ENCODE assay signal across 24 cellular contexts in genomic region chr10:79552143-79552542, GRCh38. TPM values are rescaled to one million over a fixed set of nuclear protein-coding genes. Genes with fewer than 3 reads are reported as not detected.
"Had no signal": no experiment of that assay in that cellular context is flagged by ENCODE, and none has a peak within 500 bp of the region (broad histone marks: within the 10 kb centered on the region; RNA-seq: fewer than 3 reads in every experiment).

No MANE protein-coding gene starts in this region.

- DNase-seq: activated CD4-positive, alpha-beta T cell treated with anti-CD3 and anti-CD28 coated beads, Interleukin-2, amount 10 ng/mL, durations not matched to agents 24 days and 14 days; activated CD8-positive, alpha-beta T cell treated with anti-CD3 and anti-CD28 coated beads for 36 hours; activated naive CD4-positive, alpha-beta T cell; activated naive CD8-positive, alpha-beta T cell treated with anti-CD3 and anti-CD28 coated beads for 36 hours; activated T-cell treated with anti-CD3 and anti-CD28 coated beads, Interleukin-2, amount 50 U/mL, for 1 hour; anterior cingulate cortex; central memory CD4-positive, alpha-beta T cell; endodermal cell; foreskin melanocyte; glutamatergic neuron; right cardiac atrium; stimulated activated CD4-positive, alpha-beta T cell treated with anti-CD3 and anti-CD28 coated beads, Interleukin-15, amount 100 ng/mL, for 24 hours; stimulated activated CD4-positive, alpha-beta T cell treated with anti-CD3 and anti-CD28 coated beads, Interleukin-4, amount 100 ng/mL, for 1 hour; stimulated activated naive CD8-positive, alpha-beta T cell treated with anti-CD3 and anti-CD28 coated beads, Interleukin-15, amount 100 ng/mL, for 72 hours had no signal

- ATAC-seq: activated CD8-positive, alpha-beta T cell treated with anti-CD3 and anti-CD28 coated beads for 36 hours; activated T-helper 17 cell treated with anti-CD3 and anti-CD28 coated beads, Interleukin-2, amount 50 U/mL, for 72 hours; stimulated activated naive CD8-positive, alpha-beta T cell treated with anti-CD3 and anti-CD28 coated beads, Interleukin-15, amount 100 ng/mL, for 72 hours had no signal

RNA-seq across cellular contexts. Expression of gene SFTPA2, which starts 8.1 kb away (rescaled TPM):
- total RNA-seq: activated CD4-positive, alpha-beta T cell treated with anti-CD3 and anti-CD28 coated beads, Interleukin-2, amount 10 ng/mL, durations not matched to agents 24 days and 14 days; activated CD8-positive, alpha-beta T cell treated with anti-CD3 and anti-CD28 coated beads for 36 hours; activated naive CD8-positive, alpha-beta T cell treated with anti-CD3 and anti-CD28 coated beads for 36 hours; activated T-helper 17 cell treated with anti-CD3 and anti-CD28 coated beads, Interleukin-2, amount 50 U/mL, for 72 hours; endodermal cell; fibroblast of lung; lung microvascular endothelial cell; osteocyte; suprapubic skin; T-helper 2 cell treated with Interferon-gamma antibody and Interleukin-4, amounts not matched to agents 100 ng/mL and 5 ng/mL, for 36 hours had no signal
- polyA plus RNA-seq: fibroblast of lung, keratinocyte, right cardiac atrium had no signal

RNA-seq across cellular contexts. Expression of gene EIF5AL1, which starts 39.8 kb away (rescaled TPM):
- total RNA-seq: mesothelial cell of epicardium, osteocyte had no signal

RNA-seq across cellular contexts. Expression of gene SFTPA1, which starts 58.6 kb away (rescaled TPM):
- total RNA-seq: activated CD4-positive, alpha-beta T cell treated with anti-CD3 and anti-CD28 coated beads, Interleukin-2, amount 10 ng/mL, durations not matched to agents 24 days and 14 days; activated CD8-positive, alpha-beta T cell treated with anti-CD3 and anti-CD28 coated beads for 36 hours; activated naive CD8-positive, alpha-beta T cell treated with anti-CD3 and anti-CD28 coated beads for 36 hours; endodermal cell; fibroblast of lung; lung microvascular endothelial cell; mesothelial cell of epicardium; osteocyte; prostate gland; suprapubic skin; T-helper 2 cell treated with Interferon-gamma antibody and Interleukin-4, amounts not matched to agents 100 ng/mL and 5 ng/mL, for 36 hours had no signal
- polyA plus RNA-seq: fibroblast of lung, keratinocyte, neural cell, right cardiac atrium had no signal
